Comparison of ENCODE assay signal across 26 cellular contexts in genomic region chr4:75909331-75909844, GRCh38. TPM values are rescaled to one million over a fixed set of nuclear protein-coding genes. Genes with fewer than 3 reads are reported as not detected.
"Had no signal": no experiment of that assay in that cellular context is flagged by ENCODE, and none has a peak within 500 bp of the region (broad histone marks: within the 10 kb centered on the region; RNA-seq: fewer than 3 reads in every experiment).

No MANE protein-coding gene starts in this region.

- H3K4me1 ChIP-seq: foreskin keratinocyte, transverse colon had no signal

- H3K9me3 ChIP-seq: neutrophil, thoracic aorta, transverse colon had no signal

- H3K4me1 Mint-ChIP-seq: endodermal cell; stimulated activated naive CD8-positive, alpha-beta T cell treated with anti-CD3 and anti-CD28 coated beads, Interleukin-15, amount 100 ng/mL, for 72 hours had no signal

- H3K4me3 Mint-ChIP-seq: endodermal cell; naive thymus-derived CD8-positive, alpha-beta T cell; stimulated activated memory B cell treated with anti-CD40 and anti-IgM and Interleukin-4, amounts not matched to agents 10 μg/mL and 1 μg/mL and 100 μg/mL, for 72 hours; stimulated activated naive CD8-positive, alpha-beta T cell treated with anti-CD3 and anti-CD28 coated beads, Interleukin-15, amount 100 ng/mL, for 72 hours had no signal

- DNase-seq: effector CD4-positive, alpha-beta T cell; endodermal cell; erythroblast; foreskin keratinocyte; head of caudate nucleus; kidney glomerular epithelial cell; mucosa of descending colon; naive thymus-derived CD8-positive, alpha-beta T cell; spleen; stimulated activated CD4-positive, alpha-beta T cell treated with anti-CD3 and anti-CD28 coated beads, Interleukin-15, amount 100 ng/mL, for 24 hours; stimulated activated CD4-positive, alpha-beta T cell treated with anti-CD3 and anti-CD28 coated beads, Interleukin-1b, Interleukin-23, amount 100 ng/mL, for 48 hours; stimulated activated CD4-positive, alpha-beta T cell treated with anti-CD3 and anti-CD28 coated beads, Interleukin-4, amount 100 ng/mL, for 24 hours; stimulated activated naive CD8-positive, alpha-beta T cell treated with anti-CD3 and anti-CD28 coated beads, Interleukin-15, amount 100 ng/mL, for 72 hours; transverse colon had no signal

- H2AFZ ChIP-seq: hepatocyte had no signal

- H3K4me3 ChIP-seq: coronary artery, hepatocyte, mucosa of descending colon, spleen, thoracic aorta, transverse colon had no signal

- ATAC-seq: foreskin keratinocyte; mucosa of descending colon; naive thymus-derived CD8-positive, alpha-beta T cell; sciatic nerve; stimulated activated memory B cell treated with anti-CD40 and anti-IgM and Interleukin-4, amounts not matched to agents 10 μg/mL and 1 μg/mL and 100 μg/mL, for 72 hours; stimulated activated naive CD8-positive, alpha-beta T cell treated with anti-CD3 and anti-CD28 coated beads, Interleukin-15, amount 100 ng/mL, for 72 hours had no signal

- H3K79me2 ChIP-seq: hepatocyte had no signal

- H3K27me3 Mint-ChIP-seq: naive thymus-derived CD8-positive, alpha-beta T cell; stimulated activated memory B cell treated with anti-CD40 and anti-IgM and Interleukin-4, amounts not matched to agents 10 μg/mL and 1 μg/mL and 100 μg/mL, for 72 hours had no signal

- H3K27ac Mint-ChIP-seq: endodermal cell; naive thymus-derived CD8-positive, alpha-beta T cell; stimulated activated memory B cell treated with anti-CD40 and anti-IgM and Interleukin-4, amounts not matched to agents 10 μg/mL and 1 μg/mL and 100 μg/mL, for 72 hours; stimulated activated naive CD8-positive, alpha-beta T cell treated with anti-CD3 and anti-CD28 coated beads, Interleukin-15, amount 100 ng/mL, for 72 hours had no signal

- H3K4me2 ChIP-seq: hepatocyte had no signal

- H3K36me3 ChIP-seq: neutrophil, thoracic aorta, transverse colon had no signal

- H3K27me3 ChIP-seq: foreskin keratinocyte, hepatocyte, neutrophil, spleen, transverse colon had no signal

- H3K27ac ChIP-seq: coronary artery, foreskin keratinocyte, hepatocyte, neutrophil, thoracic aorta, transverse colon had no signal

RNA-seq across cellular contexts. Expression of gene PPEF2, which starts 7.1 kb away (rescaled TPM):
- total RNA-seq: dermis microvascular lymphatic vessel endothelial cell, endodermal cell, endothelial cell of umbilical vein, foreskin keratinocyte, hepatocyte, osteoblast, pulmonary artery endothelial cell, skeletal muscle tissue, ureter had no signal
